ENCODE assay signal across 1 cellular context in genomic region chr12:52585951-52586350, GRCh38.
TF ChIP-seq lines count a peak whose summit lies in the region.

No MANE protein-coding gene starts in this region.

TF ChIP-seq in H1, 55 proteins besides CTCF, POLR2A, EP300 and RAD21:
- TF ChIP-seq BCL11A (IDR thresholded peaks at IDR 0.05; ENCODE audit: low read depth in 2 of 2, low read length in 2 of 2), result no peak
- no peak for TF ChIP-seq SRF (IDR thresholded peaks at IDR 0.05; ENCODE audit: low read depth, low read length)
- TF ChIP-seq YY1 (IDR thresholded peaks at IDR 0.05; ENCODE audit: low read depth, low read length), result no peak
- no peak for TF ChIP-seq CBX5 (IDR thresholded peaks at IDR 0.05; ENCODE audit: low read depth, low read length)
- no peak for TF ChIP-seq POLR2AphosphoS5 (IDR thresholded peaks at IDR 0.05; ENCODE audit: low read depth, low read length)
- no peak for TF ChIP-seq RFX5 (IDR thresholded peaks at IDR 0.05; ENCODE audit: borderline replicate concordance, low read depth, low read length)
- no peak for TF ChIP-seq E2F6 (IDR thresholded peaks at IDR 0.05)
- TF ChIP-seq, protein P1, sequence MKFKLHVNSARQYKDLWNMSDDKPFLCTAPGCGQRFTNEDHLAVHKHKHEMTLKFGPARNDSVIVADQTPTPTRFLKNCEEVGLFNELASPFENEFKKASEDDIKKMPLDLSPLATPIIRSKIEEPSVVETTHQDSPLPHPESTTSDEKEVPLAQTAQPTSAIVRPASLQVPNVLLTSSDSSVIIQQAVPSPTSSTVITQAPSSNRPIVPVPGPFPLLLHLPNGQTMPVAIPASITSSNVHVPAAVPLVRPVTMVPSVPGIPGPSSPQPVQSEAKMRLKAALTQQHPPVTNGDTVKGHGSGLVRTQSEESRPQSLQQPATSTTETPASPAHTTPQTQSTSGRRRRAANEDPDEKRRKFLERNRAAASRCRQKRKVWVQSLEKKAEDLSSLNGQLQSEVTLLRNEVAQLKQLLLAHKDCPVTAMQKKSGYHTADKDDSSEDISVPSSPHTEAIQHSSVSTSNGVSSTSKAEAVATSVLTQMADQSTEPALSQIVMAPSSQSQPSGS (IDR thresholded peaks at IDR 0.05; ENCODE audit: low read length), result no peak
- TF ChIP-seq HDAC2 (IDR thresholded peaks at IDR 0.05; ENCODE audit: borderline replicate concordance in 1 of 2, low read depth in 2 of 2, low read length in 2 of 2), result no peak
- no peak for TF ChIP-seq PHF8 (conservative IDR thresholded peaks at IDR 0.05; ENCODE audit: low read depth, low read length)
- no peak for TF ChIP-seq SIX5 (IDR thresholded peaks at IDR 0.05; ENCODE audit: low read depth, low read length)
- TF ChIP-seq ZNF274 (IDR thresholded peaks at IDR 0.05; ENCODE audit: borderline replicate concordance, extremely low read depth, low read length), result no peak
- no peak for TF ChIP-seq SAP30 (IDR thresholded peaks at IDR 0.05; ENCODE audit: insufficient read depth, insufficient replicate concordance, low read length)
- TF ChIP-seq TBP (IDR thresholded peaks at IDR 0.05; ENCODE audit: low read depth, low read length), result no peak
- TF ChIP-seq KDM1A (IDR thresholded peaks at IDR 0.05; ENCODE audit: borderline replicate concordance, low read length), result no peak
- TF ChIP-seq CEBPB (IDR thresholded peaks at IDR 0.05; ENCODE audit: low read depth, low read length), result no peak
- TF ChIP-seq GABPA (IDR thresholded peaks at IDR 0.05; ENCODE audit: borderline replicate concordance, insufficient read depth, low read length), result no peak
- TF ChIP-seq TEAD4 (IDR thresholded peaks at IDR 0.05; ENCODE audit: low read depth, low read length), result no peak
- TF ChIP-seq POU5F1 (IDR thresholded peaks at IDR 0.05; ENCODE audit: low read depth, low read length), result no peak
